21 cellular contexts compared by ENCODE assay signal in the genomic region with DNA sequence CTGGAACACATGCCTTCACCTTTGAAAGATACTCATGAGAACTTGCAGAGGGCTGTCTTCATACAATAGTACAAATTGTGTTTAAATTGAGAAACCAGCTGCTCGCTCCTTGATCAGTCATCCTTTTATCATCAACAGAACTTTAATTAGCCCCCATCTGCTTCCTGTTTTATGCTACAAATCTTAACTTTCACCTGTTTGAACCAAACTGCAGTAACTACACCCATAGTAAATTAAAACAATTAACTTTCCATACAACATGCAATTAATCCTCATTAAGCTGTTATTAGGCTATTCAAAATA.
DNase-seq lines count a peak whose midpoint lies in the region; ATAC-seq and TF ChIP-seq lines count a peak whose summit lies in the region.
"Had no signal": no experiment of that assay in that cellular context is flagged by ENCODE, and none has a peak within 500 bp of the region (broad histone marks: within the 10 kb centered on the region; RNA-seq: fewer than 3 reads in every experiment).

No MANE protein-coding gene starts in this region.

- H3K36me3 ChIP-seq in mucosa of descending colon (ENCODE audit: low read depth) (no peaks in the 10 kb centered on the region), thyroid gland (no peaks in the 10 kb centered on the region)
- H3K36me3 ChIP-seq: left lung had no signal

- intact Hi-C loops in mucosa of descending colon (cut with DNase I, micrococcal nuclease) (no loop called here), thyroid gland (cut with DNase I) (no loop called here)

- DNase-seq in activated naive CD4-positive, alpha-beta T cell treated with anti-CD3 and anti-CD28 coated beads, Interleukin-2, amount 50 U/mL, for 72 hours (ENCODE audit: low spot score in 2 of 2), result no peak
- no peak for DNase-seq in activated naive CD4-positive, alpha-beta T cell treated with Interleukin-2 at 50 U/mL for 16 hours
- peak; percentile 82 for DNase-seq in NAMALWA (ENCODE audit: low spot score)
- no peak for DNase-seq in mucosa of descending colon
- no peak for DNase-seq in thyroid gland
- DNase-seq in DMS79 treated with DMSO at 0.1 percent for 48 hours (lab: John Stamatoyannopoulos, UW), result no peak
- DNase-seq: activated CD4-positive, CD25-positive, alpha-beta regulatory T cell; activated effector memory CD4-positive, alpha-beta T cell treated with Interleukin-2 at 50 U/mL for 16 hours; anterior cingulate cortex; heart right ventricle; left lung; NCI-H1417; NCI-H526; occipital lobe; T1000 had no signal

- peaks cover 5 to 6% of the 10 kb centered on the region in 2 donors for H3K9me3 Mint-ChIP-seq in activated naive CD4-positive, alpha-beta T cell treated with anti-CD3 and anti-CD28 coated beads, Interleukin-2, amount 50 U/mL, for 72 hours

- no peak for ATAC-seq in activated naive CD4-positive, alpha-beta T cell treated with anti-CD3 and anti-CD28 coated beads, Interleukin-2, amount 50 U/mL, for 72 hours
- ATAC-seq in mucosa of descending colon (peak; percentile 26), HG02678 (IDR thresholded peaks at IDR 0.05; ENCODE audit: unreplicated experiment) (no peak), HG02840 (IDR thresholded peaks at IDR 0.05; ENCODE audit: low FRiP score, unreplicated experiment) (no peak)
- ATAC-seq: HCT116, heart right ventricle, left lung, SK-N-SH treated with all-trans-retinoic acid at 6 μM for 48 hours had no signal

- H3K27ac ChIP-seq in thyroid gland, result peak overlapping the region; percentile 26 to 75 (median 38)
- H3K27ac ChIP-seq: left lung, RWPE1 had no signal

- TF ChIP-seq CTCF in mucosa of descending colon (IDR thresholded peaks at IDR 0.05) (no peak), thyroid gland (IDR thresholded peaks at IDR 0.05) (no peak)

- no peaks in the 10 kb centered on the region for H3K27me3 ChIP-seq in thyroid gland
- H3K27me3 ChIP-seq: heart right ventricle, left lung had no signal

- H3K4me1 ChIP-seq in mucosa of descending colon (ENCODE audit: low read depth) (peaks cover 12% of the 10 kb centered on the region), thyroid gland (peaks cover 73 to 75% of the 10 kb centered on the region in 2 donors)

- H3K9me3 ChIP-seq in mucosa of descending colon (peaks cover 9% of the 10 kb centered on the region), thyroid gland (no peaks in the 10 kb centered on the region)

- H3K27ac Mint-ChIP-seq in activated naive CD4-positive, alpha-beta T cell treated with anti-CD3 and anti-CD28 coated beads, Interleukin-2, amount 50 U/mL, for 72 hours, result peak overlapping the region; percentile 21 to 61
- H3K27ac Mint-ChIP-seq: dendritic cell treated with granulocyte-macrophage colony-stimulating factor and Interleukin-4, amounts not matched to agents 40 ng/mL and 50 ng/mL, for 4 days had no signal

- H3K4me3 ChIP-seq in mucosa of descending colon, result no peak overlapping the region
- no peak overlapping the region for H3K4me3 ChIP-seq in thyroid gland (replicated peaks in 1 of 3)
- H3K4me3 ChIP-seq: heart right ventricle, left lung had no signal

- WGBS in thyroid gland, 2 donors, result 78 to 80% methylated on average over 1 of the region's 1 CpG

- TF ChIP-seq POLR2A in thyroid gland (IDR thresholded peaks at IDR 0.05), result no peak

- H3K36me3 Mint-ChIP-seq in activated naive CD4-positive, alpha-beta T cell treated with anti-CD3 and anti-CD28 coated beads, Interleukin-2, amount 50 U/mL, for 72 hours, result peaks cover 0 to 17% of the 10 kb centered on the region in 2 donors
